ENCODE assay signal across 8 cellular contexts in genomic region chr10:91077549-91078017, GRCh38.
A peak's percentile ranks its signal among the peaks of the same experiment; 100 is the strongest.
DNase-seq lines count a peak whose midpoint lies in the region; ATAC-seq and TF ChIP-seq lines count a peak whose summit lies in the region.

No MANE protein-coding gene starts in this region.

- peaks cover 3 to 19% of the 10 kb centered on the region in 2 donors for H3K27me3 Mint-ChIP-seq in CD8-positive, alpha-beta memory T cell

- ATAC-seq in lower lobe of right lung (peak; percentile 52 to 68), HG03439 (IDR thresholded peaks at IDR 0.05; ENCODE audit: unreplicated experiment) (no peak)
- no peak for ATAC-seq in activated naive CD4-positive, alpha-beta T cell treated with anti-CD3 and anti-CD28 coated beads, Interleukin-2, amount 50 U/mL, for 72 hours

- H3K4me3 ChIP-seq in cardiac fibroblast (replicated peaks in 1 of 2; ENCODE audit: low read depth in 2 of 2, low read length in 2 of 2) (no peak overlapping the region), lower lobe of right lung (no peak overlapping the region), uterus (no peak overlapping the region)
- no peak overlapping the region for H3K4me3 ChIP-seq in CD8-positive, alpha-beta memory T cell (ENCODE audit: low read length)

- TF ChIP-seq CTCF in cardiac fibroblast (IDR thresholded peaks at IDR 0.05; ENCODE audit: low read depth, low read length), result no peak
- TF ChIP-seq CTCF in lower lobe of right lung (IDR thresholded peaks at IDR 0.05), result no peak
- TF ChIP-seq CTCF in uterus (IDR thresholded peaks at IDR 0.05), result no peak

- TF ChIP-seq POLR2A in uterus (IDR thresholded peaks at IDR 0.05), result no peak

- H3K36me3 Mint-ChIP-seq in CD8-positive, alpha-beta memory T cell, result no peaks in the 10 kb centered on the region
- H3K36me3 Mint-ChIP-seq in activated naive CD4-positive, alpha-beta T cell treated with anti-CD3 and anti-CD28 coated beads, Interleukin-2, amount 50 U/mL, for 72 hours, result no peaks in the 10 kb centered on the region

- CTCF ChIA-PET in CD8-positive, alpha-beta memory T cell (lab: Charles Lee), result interaction anchor here (1.4 to 2.3 kb wide), 2 partner anchors 71 to 72 kb away, joined by 3 to 4 read pairs; no protein-coding TSS in a partner anchor

- H3K27ac ChIP-seq in lower lobe of right lung (peak overlapping the region; percentile 25), uterus (peak overlapping the region in 1 of 2 donors; percentile 21)
- H3K27ac ChIP-seq in CD8-positive, alpha-beta memory T cell (ENCODE audit: low read depth, low read length), result no peak overlapping the region

- DNase-seq in NCI-H82 (lab: John Stamatoyannopoulos, UW) (peak; percentile 20), NCI-H82 treated with DMSO at 0.1 percent for 48 hours (lab: John Stamatoyannopoulos, UW; ENCODE audit: unreplicated experiment) (no peak), cardiac fibroblast (ENCODE audit: low read depth in 2 of 2) (peak; percentile 26 to 59), lower lobe of right lung (peak; percentile 66), uterus (peak; percentile 27)
- DNase-seq in CD8-positive, alpha-beta memory T cell, result no peak
- DNase-seq in activated naive CD4-positive, alpha-beta T cell treated with anti-CD3 and anti-CD28 coated beads, Interleukin-2, amount 50 U/mL, for 72 hours (ENCODE audit: low spot score in 2 of 2), result no peak

- H3K9me3 ChIP-seq in lower lobe of right lung (no peaks in the 10 kb centered on the region), uterus (no peaks in the 10 kb centered on the region)
- no peaks in the 10 kb centered on the region for H3K9me3 ChIP-seq in CD8-positive, alpha-beta memory T cell (ENCODE audit: low read length)

- intact Hi-C loops in lower lobe of right lung (cut with DNase I) (no loop called here), uterus (cut with DNase I; ENCODE audit: low total_unique reads) (no loop called here)

- no peaks in the 10 kb centered on the region for H3K36me3 ChIP-seq in lower lobe of right lung
- no peaks in the 10 kb centered on the region for H3K36me3 ChIP-seq in uterus
- no peaks in the 10 kb centered on the region for H3K36me3 ChIP-seq in CD8-positive, alpha-beta memory T cell (ENCODE audit: insufficient read depth, low read length)

- H3K27me3 ChIP-seq in lower lobe of right lung (ENCODE audit: low read depth) (no peaks in the 10 kb centered on the region), uterus (no peaks in the 10 kb centered on the region)
- no peaks in the 10 kb centered on the region for H3K27me3 ChIP-seq in CD8-positive, alpha-beta memory T cell (ENCODE audit: insufficient read depth, low read length, poor library complexity, severe bottlenecking)

- no peaks in the 10 kb centered on the region for H3K4me1 Mint-ChIP-seq in CD8-positive, alpha-beta memory T cell

- no peak overlapping the region for H3K27ac Mint-ChIP-seq in CD8-positive, alpha-beta memory T cell
- H3K27ac Mint-ChIP-seq in activated naive CD4-positive, alpha-beta T cell treated with anti-CD3 and anti-CD28 coated beads, Interleukin-2, amount 50 U/mL, for 72 hours, result no peak overlapping the region

- H3K9me3 Mint-ChIP-seq in CD8-positive, alpha-beta memory T cell, result peaks cover 0 to 3% (median 0%) of the 10 kb centered on the region in 5 donors
- H3K9me3 Mint-ChIP-seq in activated naive CD4-positive, alpha-beta T cell treated with anti-CD3 and anti-CD28 coated beads, Interleukin-2, amount 50 U/mL, for 72 hours, result no peaks in the 10 kb centered on the region

- H3K4me3 Mint-ChIP-seq in CD8-positive, alpha-beta memory T cell, result no peak overlapping the region

- POLR2A ChIA-PET in CD8-positive, alpha-beta memory T cell (lab: Charles Lee), result no interaction called here

- H3K4me1 ChIP-seq in lower lobe of right lung (peaks cover 14% of the 10 kb centered on the region), uterus (no peaks in the 10 kb centered on the region)
- no peaks in the 10 kb centered on the region for H3K4me1 ChIP-seq in CD8-positive, alpha-beta memory T cell (ENCODE audit: insufficient read depth, low read length)

Comparison
In these comparisons a context has a peak if more than half of its experiments do, and no peak if none do; other contexts are left out.
1. DNase-seq: peak in NCI-H82 (single experiment), cardiac fibroblast (2 of 2), lower lobe of right lung (single experiment) and uterus (2 of 2); none in NCI-H82 treated with DMSO at 0.1 percent for 48 hours (single experiment), CD8-positive, alpha-beta memory T cell (0 of 5) and activated naive CD4-positive, alpha-beta T cell treated with anti-CD3 and anti-CD28 coated beads, Interleukin-2, amount 50 U/mL, for 72 hours (0 of 2).
2. ATAC-seq: peak in lower lobe of right lung (2 of 2); none in HG03439 (single experiment) and activated naive CD4-positive, alpha-beta T cell treated with anti-CD3 and anti-CD28 coated beads, Interleukin-2, amount 50 U/mL, for 72 hours (0 of 2).